In the genomic region with DNA sequence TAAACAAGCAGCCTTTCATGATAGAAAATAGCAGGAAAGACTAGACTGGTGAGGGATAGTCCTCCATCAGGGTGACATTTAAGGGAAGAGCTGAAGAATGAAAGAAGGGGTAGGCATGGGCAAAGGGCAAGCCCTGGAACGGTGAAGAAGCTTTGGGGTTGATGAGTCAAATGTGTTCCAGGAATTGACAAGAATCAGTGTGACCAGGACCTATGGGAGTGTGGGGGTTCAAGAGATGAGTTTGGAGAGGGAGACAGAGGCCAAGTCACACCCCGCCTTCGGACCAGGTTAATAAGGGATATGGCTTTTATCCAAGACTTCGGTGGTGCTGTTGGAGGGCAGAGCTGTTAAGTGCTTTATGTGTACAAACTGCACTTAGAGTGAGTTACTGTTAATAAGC, we compare ENCODE assay signal across 9 cellular contexts. TPM values are rescaled to one million over a fixed set of nuclear protein-coding genes. Genes with fewer than 3 reads are reported as not detected.
DNase-seq lines count a peak whose midpoint lies in the region; ATAC-seq and TF ChIP-seq lines count a peak whose summit lies in the region.
"Had no signal": no experiment of that assay in that cellular context is flagged by ENCODE, and none has a peak within 500 bp of the region (broad histone marks: within the 10 kb centered on the region; RNA-seq: fewer than 3 reads in every experiment).

No MANE protein-coding gene starts in this region.

- peak overlapping the region; percentile 91 for H3K4me3 ChIP-seq in astrocyte of the spinal cord (ENCODE audit: low read depth, low read length)
- peak overlapping the region; percentile 82 for H3K4me3 ChIP-seq in lung
- H3K4me3 ChIP-seq in tibial nerve = peak overlapping the region; percentile 82 to 97 (median 87)

- H3K9me3 Mint-ChIP-seq in activated T-cell treated with anti-CD3 and anti-CD28 coated beads, Interleukin-2, amount 50 U/mL, for 72 hours = no peaks in the 10 kb centered on the region

- H3K27me3 Mint-ChIP-seq in activated T-cell treated with anti-CD3 and anti-CD28 coated beads, Interleukin-2, amount 50 U/mL, for 72 hours (ENCODE audit: low read depth) = no peaks in the 10 kb centered on the region

- H3K36me3 ChIP-seq in lung (ENCODE audit: control insufficient read depth in 2 of 2, insufficient read depth in 2 of 2, low read length in 2 of 2) (peaks cover 8 to 42% of the 10 kb centered on the region in 2 donors), tibial nerve (peaks cover 9 to 57% (median 12%) of the 10 kb centered on the region in 3 donors)

- H3K36me3 Mint-ChIP-seq in activated T-cell treated with anti-CD3 and anti-CD28 coated beads, Interleukin-2, amount 50 U/mL, for 72 hours (ENCODE audit: insufficient read depth in 2 of 2) = peaks cover 5 to 22% of the 10 kb centered on the region in 2 donors

- H3K27ac ChIP-seq in lung (ENCODE audit: low read depth in 1 of 2, low read length in 1 of 2) = no peak overlapping the region
- peak overlapping the region; percentile 86 to 96 (median 94) for H3K27ac ChIP-seq in tibial nerve

- in situ Hi-C loops in astrocyte of the spinal cord (cut with HindIII; ENCODE audit: low sequenced_read_pairs) = no loop called here

- H3K27me3 ChIP-seq in lung (ENCODE audit: control insufficient read depth, insufficient read depth) (no peaks in the 10 kb centered on the region), tibial nerve (no peaks in the 10 kb centered on the region)

- TF ChIP-seq EP300 in tibial nerve (IDR thresholded peaks at IDR 0.05) = no peak

- peak overlapping the region; percentile 94 to 96 for H3K4me3 Mint-ChIP-seq in activated T-cell treated with anti-CD3 and anti-CD28 coated beads, Interleukin-2, amount 50 U/mL, for 72 hours

- H3K4me1 Mint-ChIP-seq in activated T-cell treated with anti-CD3 and anti-CD28 coated beads, Interleukin-2, amount 50 U/mL, for 72 hours (ENCODE audit: low read depth) = peaks cover 59% of the 10 kb centered on the region

- DNase-seq in activated T-cell treated with anti-CD3 and anti-CD28 coated beads, Interleukin-2, amount 50 U/mL, for 72 hours = no peak
- no peak for DNase-seq in activated T-cell treated with anti-CD3 and anti-CD28 coated beads, Interleukin-2, amount 50 U/mL, for 48 hours
- DNase-seq in astrocyte of the spinal cord (ENCODE audit: low read depth, low spot score) (no peak), lung (ENCODE audit: low spot score) (no peak), tibial nerve (ENCODE audit: low spot score in 2 of 2) (no peak), NK-92 (lab: John Stamatoyannopoulos, UW; ENCODE audit: unreplicated experiment) (no peak), amygdala (lab: John Stamatoyannopoulos, UW) (no peak)
- DNase-seq: DMS79 treated with DMSO at 0.1 percent for 48 hours had no signal

- H3K4me1 ChIP-seq in lung (ENCODE audit: control insufficient read depth in 2 of 2, insufficient read depth in 2 of 2, low read length in 2 of 2) (peaks cover 0 to 8% of the 10 kb centered on the region in 2 donors), tibial nerve (peaks cover 0 to 42% (median 19%) of the 10 kb centered on the region in 4 donors)

- H3K27ac Mint-ChIP-seq in activated T-cell treated with anti-CD3 and anti-CD28 coated beads, Interleukin-2, amount 50 U/mL, for 72 hours = peak overlapping the region; percentile 83

- no peaks in the 10 kb centered on the region for H3K9me3 ChIP-seq in lung (ENCODE audit: control insufficient read depth in 2 of 2, insufficient read depth in 1 of 2, low read length in 1 of 2)
- H3K9me3 ChIP-seq in tibial nerve = no peaks in the 10 kb centered on the region

- TF ChIP-seq CTCF in astrocyte of the spinal cord (IDR thresholded peaks at IDR 0.05; ENCODE audit: low read depth, low read length) (no peak), lung (IDR thresholded peaks at IDR 0.05; ENCODE audit: control extremely low read depth, extremely low read depth) (no peak), tibial nerve (IDR thresholded peaks at IDR 0.05) (no peak)

- 35 to 59% methylated on average over 4 of the region's 4 CpGs for WGBS in lung, 2 donors
- 41 to 46% methylated on average over 4 of the region's 4 CpGs for WGBS in tibial nerve, 2 donors

- TF ChIP-seq POLR2A in tibial nerve (IDR thresholded peaks at IDR 0.05) = no peak

- ATAC-seq in activated T-cell treated with anti-CD3 and anti-CD28 coated beads, Interleukin-2, amount 50 U/mL, for 72 hours (replicated peaks in 1 of 2) = no peak
- ATAC-seq in lung (ENCODE audit: insufficient read depth, low FRiP score) (no peak), HG02759 (IDR thresholded peaks at IDR 0.05; ENCODE audit: unreplicated experiment) (no peak)

RNA-seq across cellular contexts. Expression of a gene that starts 0.9 kb away (rescaled TPM):
- 10 to 100 TPM; 61.9 to 62.7 TPM for total RNA-seq in activated T-cell treated with anti-CD3 and anti-CD28 coated beads, Interleukin-2, amount 50 U/mL, for 72 hours
- total RNA-seq in lung (10 to 100 TPM; 26.5 to 44.0 TPM), tibial nerve (10 to 100 TPM; 35.6 to 42.0 (median 39.3) TPM)
- polyA plus RNA-seq in lung = 10 to 100 TPM; 36.9 to 46.7 TPM

RNA-seq across cellular contexts. Expression of a gene that starts 0.9 kb away (rescaled TPM):
- 10 to 100 TPM; 47.2 to 70.6 TPM for total RNA-seq in activated T-cell treated with anti-CD3 and anti-CD28 coated beads, Interleukin-2, amount 50 U/mL, for 72 hours
- 10 to 100 TPM; 25.5 to 48.4 TPM for total RNA-seq in lung
- polyA plus RNA-seq in lung = 10 to 100 TPM; 30.8 to 44.6 TPM
- 100 to 1,000 TPM in 1 of 4 donors, 10 to 100 TPM in 3; 52.6 to 101 (median 70.9) TPM for total RNA-seq in tibial nerve

RNA-seq across cellular contexts. Expression of a gene that starts 11.4 kb away (rescaled TPM):
- total RNA-seq in activated T-cell treated with anti-CD3 and anti-CD28 coated beads, Interleukin-2, amount 50 U/mL, for 72 hours = 10 to 100 TPM; 10.9 to 14.3 TPM
- 10 to 100 TPM; 12.3 to 12.4 TPM for total RNA-seq in lung
- polyA plus RNA-seq in lung = 1 to 10 TPM; 6.8 to 7.3 TPM
- 10 to 100 TPM in 1 of 4 donors, 1 to 10 TPM in 3; 7.0 to 21.0 (median 9.5) TPM for total RNA-seq in tibial nerve

RNA-seq across cellular contexts. Expression of a gene that starts 28.3 kb away (rescaled TPM):
- total RNA-seq in activated T-cell treated with anti-CD3 and anti-CD28 coated beads, Interleukin-2, amount 50 U/mL, for 72 hours = 10 to 100 TPM; 17.2 to 20.1 TPM
- 10 to 100 TPM in 1 of 2 donors, 1 to 10 TPM in 1; 8.4 to 18.4 TPM for total RNA-seq in lung
- 1 to 10 TPM; 7.2 to 8.7 TPM for polyA plus RNA-seq in lung
- total RNA-seq in tibial nerve = 10 to 100 TPM; 15.1 to 23.1 (median 18.6) TPM

RNA-seq across cellular contexts. Expression of a gene that starts 37.9 kb away (rescaled TPM):
- total RNA-seq in activated T-cell treated with anti-CD3 and anti-CD28 coated beads, Interleukin-2, amount 50 U/mL, for 72 hours = 1 to 10 TPM; 1.2 to 1.6 TPM
- 10 to 100 TPM in 1 of 2 donors, 1 to 10 TPM in 1; 3.8 to 15.2 TPM for total RNA-seq in lung
- 10 to 100 TPM in 1 of 2 donors, 1 to 10 TPM in 1; 7.9 to 16.0 TPM for polyA plus RNA-seq in lung
- total RNA-seq in tibial nerve = 10 to 100 TPM in 1 of 4 donors, 1 to 10 TPM in 3; 3.1 to 19.8 (median 3.1) TPM

Comparison
In these comparisons a context has a peak if more than half of its experiments do, and no peak if none do; other contexts are left out.
1. H3K27ac ChIP-seq: peak in tibial nerve (4 of 4); none in lung (0 of 2).
2. Peak in every context shown above with its lines, with median percentiles within 50 percentile points of each other: H3K4me3 ChIP-seq.